13 cellular contexts compared by ENCODE assay signal in the genomic region with DNA sequence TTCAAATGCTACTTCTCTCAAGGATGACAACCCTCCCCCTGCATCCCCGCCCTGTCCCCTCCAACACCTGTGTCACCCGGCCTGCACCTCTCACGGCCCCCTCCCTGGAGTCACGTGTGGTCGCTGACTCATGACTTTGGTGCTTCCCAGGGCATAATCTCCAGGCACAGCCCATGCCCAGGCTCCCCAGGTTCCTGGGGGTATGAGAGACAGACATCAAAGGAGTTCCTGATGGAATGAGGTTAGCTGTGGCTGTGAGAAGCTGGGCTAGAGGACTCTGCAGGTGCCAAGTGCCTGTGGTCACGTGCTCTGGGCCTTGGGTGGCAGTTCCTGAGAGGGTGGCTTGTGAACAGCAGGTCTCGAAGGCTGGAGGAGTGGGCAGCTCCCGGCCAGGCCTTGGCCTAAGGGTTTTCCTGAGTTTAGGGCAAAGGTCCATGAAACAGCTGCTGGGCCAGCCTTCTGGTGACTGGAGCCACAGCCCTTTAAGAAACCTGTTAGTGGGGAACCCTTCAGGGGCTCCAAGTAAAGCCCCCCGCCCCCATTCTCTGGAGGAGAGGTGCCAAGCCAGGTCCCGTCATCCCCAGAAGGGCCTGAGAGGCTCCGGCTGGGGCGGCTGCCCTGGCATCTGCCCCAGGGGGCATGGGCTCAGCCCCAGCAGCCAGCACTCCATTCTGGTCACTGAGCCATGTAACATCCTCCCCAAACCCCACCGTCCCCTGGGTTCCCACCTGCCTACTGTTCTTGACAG.
DNase-seq lines count a peak whose midpoint lies in the region; ATAC-seq and TF ChIP-seq lines count a peak whose summit lies in the region.
"Had no signal": no experiment of that assay in that cellular context is flagged by ENCODE, and none has a peak within 500 bp of the region (broad histone marks: within the 10 kb centered on the region; RNA-seq: fewer than 3 reads in every experiment).

No MANE protein-coding gene starts in this region.

- H3K79me2 ChIP-seq in HCT116 (ENCODE audit: insufficient read depth, low read length): no peaks in the 10 kb centered on the region

- TF ChIP-seq RAD21 in HCT116 (IDR thresholded peaks at IDR 0.05; ENCODE audit: low read depth): no peak

- TF ChIP-seq CTCF in HCT116 (IDR thresholded peaks at IDR 0.05 in 2 of 3, conservative IDR thresholded peaks at IDR 0.05 in 1 of 3; ENCODE audit: borderline replicate concordance in 1 of 3, insufficient read depth in 1 of 3, low read depth in 2 of 3, low read length in 2 of 3): no peak

- no peak for TF ChIP-seq POLR2A in HCT116 (IDR thresholded peaks at IDR 0.05; ENCODE audit: borderline replicate concordance, extremely low read depth, insufficient read depth, insufficient read length)

- H3K4me3 ChIP-seq in HCT116 (replicated peaks in 1 of 2; ENCODE audit: low read depth in 1 of 2, low read length in 2 of 2): no peak overlapping the region
- H3K4me3 ChIP-seq: heart right ventricle, upper lobe of left lung had no signal

- no TSS peak for BruUV-seq in HCT116 (replicated peaks; lab: Mats Ljungman, UMichigan)

- no peak overlapping the region for H3K27ac ChIP-seq in HCT116 (ENCODE audit: low read depth, low read length)
- H3K27ac ChIP-seq: heart right ventricle, upper lobe of left lung had no signal

- ATAC-seq in HCT116 (peak; percentile 86), left colon (peak; percentile 47), HG02623 (IDR thresholded peaks at IDR 0.05; ENCODE audit: unreplicated experiment) (no peak)
- ATAC-seq in stimulated activated naive CD8-positive, alpha-beta T cell treated with anti-CD3 and anti-CD28 coated beads, Interleukin-15, Interleukin-2, amounts not matched to agents 100 U/mL and 50 U/mL, for 24 hours: no peak

- no peak overlapping the region for H2AFZ ChIP-seq in HCT116 (ENCODE audit: low read depth, low read length, poor library complexity, severe bottlenecking)

- no peak overlapping the region for H3K9ac ChIP-seq in HCT116 (ENCODE audit: low read length)

- no peaks in the 10 kb centered on the region for H4K20me1 ChIP-seq in HCT116 (ENCODE audit: insufficient read depth)

- POLR2A ChIA-PET in HCT116 (lab: Charles Lee): no interaction called here

- no peaks in the 10 kb centered on the region for H3K9me3 ChIP-seq in HCT116 (ENCODE audit: control insufficient read depth in 1 of 2, insufficient read depth in 1 of 2, low read depth in 1 of 2, low read length in 2 of 2)
- H3K9me3 ChIP-seq: upper lobe of left lung had no signal

- intact Hi-C loops in HCT116 (cut with micrococcal nuclease): loop anchor here (5.0 kb wide), 1 partner anchor 266 kb away; no protein-coding TSS in a partner anchor
- intact Hi-C loops in left colon (cut with DNase I, micrococcal nuclease): no loop called here

- H3K9me2 ChIP-seq in HCT116 (ENCODE audit: insufficient read depth): no peaks in the 10 kb centered on the region

- RAD21 ChIA-PET in HCT116 (lab: Charles Lee; ENCODE audit: low non-redundant PET in 1 of 2, low total read pairs in 2 of 2, uncharacterized antibody in 2 of 2, unreplicated experiment in 2 of 2): no interaction called here

- CTCF ChIA-PET in HCT116 (lab: Charles Lee): interaction anchor here (1.2 kb wide), 1 partner anchor 358 kb away, joined by 3 read pairs; no protein-coding TSS in a partner anchor

- DNase-seq in A172 (ENCODE audit: low spot score) (peak; percentile 57), HCT116 (ENCODE audit: low read depth, low spot score) (peak; percentile 44), SW480 (ENCODE audit: low spot score) (peak; percentile 99), left colon (no peak), UCSD-AML1 (lab: John Stamatoyannopoulos, UW; ENCODE audit: unreplicated experiment) (no peak), SK-N-DZ (ENCODE audit: low spot score) (no peak)
- no peak for DNase-seq in stimulated activated naive CD8-positive, alpha-beta T cell treated with anti-CD3 and anti-CD28 coated beads, Interleukin-15, Interleukin-2, amounts not matched to agents 100 U/mL and 50 U/mL, for 24 hours
- DNase-seq: NCI-H2029; OCI-M1; stimulated activated naive B cell treated with anti-CD40 and anti-IgM and Interleukin-4, amounts not matched to agents 10 μg/mL and 1 μg/mL and 100 μg/mL, for 72 hours had no signal

- peaks cover 10 to 30% of the 10 kb centered on the region in 2 experiments for H3K4me1 ChIP-seq in HCT116 (ENCODE audit: control insufficient read depth in 1 of 2, insufficient read depth in 2 of 2, low read length in 2 of 2)
- H3K4me1 ChIP-seq: heart right ventricle had no signal

- peak overlapping the region; percentile 58 for H3K4me2 ChIP-seq in HCT116 (ENCODE audit: low read length)

- no peaks in the 10 kb centered on the region for H3K36me3 ChIP-seq in HCT116 (ENCODE audit: control insufficient read depth in 1 of 2, insufficient read depth in 2 of 2, low read length in 2 of 2)
- H3K36me3 ChIP-seq: heart right ventricle, upper lobe of left lung had no signal

- no peaks in the 10 kb centered on the region for H3K27me3 ChIP-seq in HCT116 (ENCODE audit: insufficient read depth, low read length)
- H3K27me3 ChIP-seq: heart right ventricle, upper lobe of left lung had no signal

TF ChIP-seq in HCT116, 20 proteins besides CTCF, POLR2A, EP300 and RAD21:
- TF ChIP-seq, protein P1, sequence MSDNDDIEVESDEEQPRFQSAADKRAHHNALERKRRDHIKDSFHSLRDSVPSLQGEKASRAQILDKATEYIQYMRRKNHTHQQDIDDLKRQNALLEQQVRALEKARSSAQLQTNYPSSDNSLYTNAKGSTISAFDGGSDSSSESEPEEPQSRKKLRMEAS (IDR thresholded peaks at IDR 0.05): peak; percentile 84
- peak; percentile 94 for TF ChIP-seq TCF7L2 (IDR thresholded peaks at IDR 0.05; ENCODE audit: borderline replicate concordance, extremely low read depth, insufficient read depth, insufficient read length)
- TF ChIP-seq, protein P2, sequence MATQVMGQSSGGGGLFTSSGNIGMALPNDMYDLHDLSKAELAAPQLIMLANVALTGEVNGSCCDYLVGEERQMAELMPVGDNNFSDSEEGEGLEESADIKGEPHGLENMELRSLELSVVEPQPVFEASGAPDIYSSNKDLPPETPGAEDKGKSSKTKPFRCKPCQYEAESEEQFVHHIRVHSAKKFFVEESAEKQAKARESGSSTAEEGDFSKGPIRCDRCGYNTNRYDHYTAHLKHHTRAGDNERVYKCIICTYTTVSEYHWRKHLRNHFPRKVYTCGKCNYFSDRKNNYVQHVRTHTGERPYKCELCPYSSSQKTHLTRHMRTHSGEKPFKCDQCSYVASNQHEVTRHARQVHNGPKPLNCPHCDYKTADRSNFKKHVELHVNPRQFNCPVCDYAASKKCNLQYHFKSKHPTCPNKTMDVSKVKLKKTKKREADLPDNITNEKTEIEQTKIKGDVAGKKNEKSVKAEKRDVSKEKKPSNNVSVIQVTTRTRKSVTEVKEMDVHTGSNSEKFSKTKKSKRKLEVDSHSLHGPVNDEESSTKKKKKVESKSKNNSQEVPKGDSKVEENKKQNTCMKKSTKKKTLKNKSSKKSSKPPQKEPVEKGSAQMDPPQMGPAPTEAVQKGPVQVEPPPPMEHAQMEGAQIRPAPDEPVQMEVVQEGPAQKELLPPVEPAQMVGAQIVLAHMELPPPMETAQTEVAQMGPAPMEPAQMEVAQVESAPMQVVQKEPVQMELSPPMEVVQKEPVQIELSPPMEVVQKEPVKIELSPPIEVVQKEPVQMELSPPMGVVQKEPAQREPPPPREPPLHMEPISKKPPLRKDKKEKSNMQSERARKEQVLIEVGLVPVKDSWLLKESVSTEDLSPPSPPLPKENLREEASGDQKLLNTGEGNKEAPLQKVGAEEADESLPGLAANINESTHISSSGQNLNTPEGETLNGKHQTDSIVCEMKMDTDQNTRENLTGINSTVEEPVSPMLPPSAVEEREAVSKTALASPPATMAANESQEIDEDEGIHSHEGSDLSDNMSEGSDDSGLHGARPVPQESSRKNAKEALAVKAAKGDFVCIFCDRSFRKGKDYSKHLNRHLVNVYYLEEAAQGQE (IDR thresholded peaks at IDR 0.05; ENCODE audit: low read depth): no peak
- TF ChIP-seq EZH2 (IDR thresholded peaks at IDR 0.05): no peak
- no peak for TF ChIP-seq EZH2phosphoT487 (IDR thresholded peaks at IDR 0.05; ENCODE audit: borderline replicate concordance)
- TF ChIP-seq ZNF274 (IDR thresholded peaks at IDR 0.05; ENCODE audit: low read depth, low read length): no peak
- TF ChIP-seq ELF1 (IDR thresholded peaks at IDR 0.05; ENCODE audit: borderline replicate concordance, low read depth): no peak
- TF ChIP-seq, protein P3, sequence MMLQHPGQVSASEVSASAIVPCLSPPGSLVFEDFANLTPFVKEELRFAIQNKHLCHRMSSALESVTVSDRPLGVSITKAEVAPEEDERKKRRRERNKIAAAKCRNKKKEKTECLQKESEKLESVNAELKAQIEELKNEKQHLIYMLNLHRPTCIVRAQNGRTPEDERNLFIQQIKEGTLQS (IDR thresholded peaks at IDR 0.05): no peak
- no peak for TF ChIP-seq CBX3 (IDR thresholded peaks at IDR 0.05; ENCODE audit: low read depth)
- TF ChIP-seq JUND (IDR thresholded peaks at IDR 0.05): peak; percentile 72
- TF ChIP-seq YY1 (IDR thresholded peaks at IDR 0.05; ENCODE audit: extremely low read depth, insufficient replicate concordance, low read depth, low read length): no peak
- TF ChIP-seq EGR1 (IDR thresholded peaks at IDR 0.05; ENCODE audit: low read depth): no peak
- TF ChIP-seq, protein P4, sequence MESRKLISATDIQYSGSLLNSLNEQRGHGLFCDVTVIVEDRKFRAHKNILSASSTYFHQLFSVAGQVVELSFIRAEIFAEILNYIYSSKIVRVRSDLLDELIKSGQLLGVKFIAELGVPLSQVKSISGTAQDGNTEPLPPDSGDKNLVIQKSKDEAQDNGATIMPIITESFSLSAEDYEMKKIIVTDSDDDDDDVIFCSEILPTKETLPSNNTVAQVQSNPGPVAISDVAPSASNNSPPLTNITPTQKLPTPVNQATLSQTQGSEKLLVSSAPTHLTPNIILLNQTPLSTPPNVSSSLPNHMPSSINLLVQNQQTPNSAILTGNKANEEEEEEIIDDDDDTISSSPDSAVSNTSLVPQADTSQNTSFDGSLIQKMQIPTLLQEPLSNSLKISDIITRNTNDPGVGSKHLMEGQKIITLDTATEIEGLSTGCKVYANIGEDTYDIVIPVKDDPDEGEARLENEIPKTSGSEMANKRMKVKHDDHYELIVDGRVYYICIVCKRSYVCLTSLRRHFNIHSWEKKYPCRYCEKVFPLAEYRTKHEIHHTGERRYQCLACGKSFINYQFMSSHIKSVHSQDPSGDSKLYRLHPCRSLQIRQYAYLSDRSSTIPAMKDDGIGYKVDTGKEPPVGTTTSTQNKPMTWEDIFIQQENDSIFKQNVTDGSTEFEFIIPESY (IDR thresholded peaks at IDR 0.05; ENCODE audit: extremely low read depth, insufficient replicate concordance, low read length): no peak
- peak; percentile 45 for TF ChIP-seq SP1 (IDR thresholded peaks at IDR 0.05; ENCODE audit: low read depth)
TF ChIP-seq in HCT116: peak in this region for 4.

Comparison
In these comparisons a context has a peak if more than half of its experiments do, and no peak if none do; other contexts are left out.
1. DNase-seq: peak in A172 (single experiment), HCT116 (single experiment) and SW480 (single experiment); none in left colon (0 of 2), UCSD-AML1 (single experiment), stimulated activated naive CD8-positive, alpha-beta T cell treated with anti-CD3 and anti-CD28 coated beads, Interleukin-15, Interleukin-2, amounts not matched to agents 100 U/mL and 50 U/mL, for 24 hours (single experiment) and SK-N-DZ (single experiment).
2. ATAC-seq: peak in HCT116 (single experiment) and left colon (single experiment); none in HG02623 (single experiment) and stimulated activated naive CD8-positive, alpha-beta T cell treated with anti-CD3 and anti-CD28 coated beads, Interleukin-15, Interleukin-2, amounts not matched to agents 100 U/mL and 50 U/mL, for 24 hours (single experiment).